ENCODE assay signal across 20 cellular contexts in genomic region chr22:42062506-42063190, GRCh38.
"Had no signal": no experiment of that assay in that cellular context is flagged by ENCODE, and none has a peak within 500 bp of the region (broad histone marks: within the 10 kb centered on the region; RNA-seq: fewer than 3 reads in every experiment).

No MANE protein-coding gene starts in this region.

- H3K27me3 ChIP-seq: adrenal gland, body of pancreas, gastroesophageal sphincter, right lobe of liver, stomach, tibial artery had no signal

- H3K4me3 Mint-ChIP-seq: activated naive CD8-positive, alpha-beta T cell treated with anti-CD3 and anti-CD28 coated beads for 36 hours; naive thymus-derived CD8-positive, alpha-beta T cell; stimulated activated naive B cell treated with anti-CD40 and anti-IgM and Interleukin-4, amounts not matched to agents 10 μg/mL and 1 μg/mL and 100 μg/mL, for 72 hours had no signal

- H3K27me3 Mint-ChIP-seq: activated naive CD8-positive, alpha-beta T cell treated with anti-CD3 and anti-CD28 coated beads for 36 hours; naive thymus-derived CD8-positive, alpha-beta T cell; stimulated activated naive B cell treated with anti-CD40 and anti-IgM and Interleukin-4, amounts not matched to agents 10 μg/mL and 1 μg/mL and 100 μg/mL, for 72 hours had no signal

- H3K9me3 ChIP-seq: adrenal gland, body of pancreas, gastroesophageal sphincter, right lobe of liver, stomach, tibial artery had no signal

- H3K4me1 Mint-ChIP-seq: activated naive CD8-positive, alpha-beta T cell treated with anti-CD3 and anti-CD28 coated beads for 36 hours had no signal

- H3K27ac Mint-ChIP-seq: activated naive CD8-positive, alpha-beta T cell treated with anti-CD3 and anti-CD28 coated beads for 36 hours; naive thymus-derived CD8-positive, alpha-beta T cell; stimulated activated naive B cell treated with anti-CD40 and anti-IgM and Interleukin-4, amounts not matched to agents 10 μg/mL and 1 μg/mL and 100 μg/mL, for 72 hours had no signal

- H3K27ac ChIP-seq: adrenal gland, body of pancreas, gastroesophageal sphincter, right lobe of liver, skin epidermis, stomach, tibial artery, VCaP had no signal

- H3K4me1 ChIP-seq: adrenal gland, body of pancreas, gastroesophageal sphincter, stomach, tibial artery had no signal

- DNase-seq: activated CD4-positive, alpha-beta T cell treated with anti-CD3 and anti-CD28 coated beads for 48 hours; activated CD4-positive, alpha-beta T cell treated with anti-CD3 and anti-CD28 coated beads, Interleukin-2, amount 50 U/mL, for 48 hours; activated naive CD4-positive, alpha-beta T cell; activated naive CD8-positive, alpha-beta T cell treated with anti-CD3 and anti-CD28 coated beads for 36 hours; activated T-cell treated with anti-CD3 and anti-CD28 coated beads, Interleukin-2, amount 50 U/mL, for 48 hours; aorta; body of pancreas; cortex of kidney; hippocampal formation; naive thymus-derived CD8-positive, alpha-beta T cell; right lobe of liver; stimulated activated CD4-positive, alpha-beta T cell treated with anti-CD3 and anti-CD28 coated beads, Interleukin-1b, Interleukin-23, amount 100 ng/mL, for 48 hours; stimulated activated naive B cell treated with anti-CD40 and anti-IgM and Interleukin-4, amounts not matched to agents 10 μg/mL and 1 μg/mL and 100 μg/mL, for 72 hours; stomach; T-helper 1 cell; tibial artery had no signal

- H3K4me3 ChIP-seq: adrenal gland, body of pancreas, gastroesophageal sphincter, right lobe of liver, skin epidermis, stomach, tibial artery had no signal
